In the genomic region with DNA sequence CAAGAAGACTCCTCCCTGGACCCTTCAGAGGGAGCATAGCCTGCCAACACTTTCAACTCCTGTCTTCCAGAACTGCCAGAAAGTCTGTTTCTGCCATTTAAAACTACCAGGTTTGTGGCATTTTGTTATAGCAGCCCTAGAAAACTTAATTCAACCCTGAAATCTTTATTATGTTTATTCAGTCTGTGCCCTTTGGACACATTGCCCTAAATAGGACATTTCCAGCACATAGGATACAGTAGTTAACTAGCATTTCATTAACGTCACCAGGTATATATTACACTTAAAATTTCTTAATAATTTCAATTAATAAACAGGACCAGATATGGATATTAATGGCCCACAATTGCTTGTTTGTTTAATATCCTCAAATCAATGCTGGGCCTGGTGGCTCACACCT, we compare ENCODE assay signal across 18 cellular contexts. TPM values are rescaled to one million over a fixed set of nuclear protein-coding genes. Genes with fewer than 3 reads are reported as not detected.
"Had no signal": no experiment of that assay in that cellular context is flagged by ENCODE, and none has a peak within 500 bp of the region (broad histone marks: within the 10 kb centered on the region; RNA-seq: fewer than 3 reads in every experiment).

No MANE protein-coding gene starts in this region.

- H3K27ac ChIP-seq: SJSA1, SK-N-MC had no signal

- H3K4me3 ChIP-seq: SJSA1, SK-N-MC had no signal

- DNase-seq: Karpas-422, KG1, MM.1S, NCI-H1092 treated with DMSO at 0.1 percent for 48 hours, NCI-H1436, NCI-H187, NCI-H2029, NCI-H2171 treated with DMSO at 0.1 percent for 48 hours, NCI-H2227 treated with DMSO at 0.1 percent for 48 hours, NCI-H510A, NCI-H524 treated with DMSO at 0.1 percent for 48 hours, NCI-H774, Right ventricle myocardium superior, RPMI8226, SIG-M5 had no signal

- H3K4me1 ChIP-seq: SJSA1 had no signal

- H3K36me3 ChIP-seq: SJSA1 had no signal

- FAIRE-seq: RCC 7860 had no signal

- H3K9me3 ChIP-seq: SJSA1 had no signal

RNA-seq across cellular contexts. Expression of gene KCNH2, which starts 54.3 kb away (rescaled TPM):
- total RNA-seq: SJSA1 had no signal
